ENCODE assay signal across 29 cellular contexts in the genomic region with DNA sequence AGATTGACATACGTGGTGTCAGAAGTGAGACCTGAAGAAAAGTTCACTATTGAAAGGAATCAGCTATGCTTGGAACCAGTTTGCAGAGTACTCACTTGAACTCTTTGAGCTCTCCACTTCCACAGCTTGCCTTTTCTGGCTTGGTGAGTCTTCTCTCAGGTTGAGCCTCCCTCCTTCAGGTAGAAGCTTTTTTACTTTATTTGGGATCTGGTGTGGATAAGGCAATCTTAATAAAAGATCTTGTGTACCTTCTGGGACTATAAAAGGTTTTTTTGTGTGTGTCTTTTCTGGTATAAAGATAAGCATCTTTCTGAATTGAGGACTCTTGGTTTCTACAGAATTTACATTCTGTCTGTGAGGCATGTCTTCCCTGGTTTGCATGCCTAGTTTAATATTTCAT.
"Had no signal": no experiment of that assay in that cellular context is flagged by ENCODE, and none has a peak within 500 bp of the region (broad histone marks: within the 10 kb centered on the region; RNA-seq: fewer than 3 reads in every experiment).

No MANE protein-coding gene starts in this region.

- H3K9me3 ChIP-seq: adrenal gland, body of pancreas had no signal

- H3K27ac ChIP-seq: adrenal gland, body of pancreas, brain microvascular endothelial cell, breast epithelium had no signal

- H3K4me1 ChIP-seq: adrenal gland, breast epithelium had no signal

- DNase-seq: activated B cell treated with CpG ODN at 0.5 μM for 24 hours; activated CD4-positive, alpha-beta memory T cell treated with anti-CD3 and anti-CD28 coated beads for 36 hours; activated CD4-positive, alpha-beta T cell treated with anti-CD3 and anti-CD28 coated beads for 4 hours; activated CD4-positive, alpha-beta T cell treated with anti-CD3 and anti-CD28 coated beads, Interleukin-2, amount 10 ng/mL, durations not matched to agents 24 days and 14 days; activated CD4-positive, alpha-beta T cell treated with anti-CD3 and anti-CD28 coated beads, Interleukin-2, amount 50 U/mL, for 1 hour; activated CD4-positive, alpha-beta T cell treated with anti-CD3 and anti-CD28 coated beads, Interleukin-2, amount 50 U/mL, for 4 hours; activated CD4-positive, CD25-positive, alpha-beta regulatory T cell treated with anti-CD3 and anti-CD28 coated beads, Interleukin-2, amount 50 U/mL, for 72 hours; activated CD8-positive, alpha-beta memory T cell treated with anti-CD3 and anti-CD28 coated beads, Interleukin-2, amount 50 U/mL, for 4 hours; activated CD8-positive, alpha-beta T cell treated with anti-CD3 and anti-CD28 coated beads for 36 hours; activated effector memory CD4-positive, alpha-beta T cell treated with anti-CD3 and anti-CD28 coated beads, Interleukin-2, amount 50 U/mL, for 16 hours; activated gamma-delta T cell treated with Interleukin-2 at 50 U/mL for 16 hours; activated naive CD4-positive, alpha-beta T cell; activated naive CD4-positive, alpha-beta T cell treated with anti-CD3 and anti-CD28 coated beads for 36 hours; activated naive CD4-positive, alpha-beta T cell treated with anti-CD3 and anti-CD28 coated beads, Interleukin-2, amount 50 U/mL, for 16 hours; activated naive CD8-positive, alpha-beta T cell treated with anti-CD3 and anti-CD28 coated beads for 36 hours; activated T-cell treated with anti-CD3 and anti-CD28 coated beads for 4 hours; activated T-cell treated with anti-CD3 and anti-CD28 coated beads, Interleukin-2, amount 50 U/mL, for 1 hour; activated T-cell treated with anti-CD3 and anti-CD28 coated beads, Interleukin-2, amount 50 U/mL, for 4 hours; activated T-cell treated with anti-CD3 and anti-CD28 coated beads, Interleukin-2, amount 50 U/mL, for 72 hours; adrenal gland; amniotic stem cell; aorta; body of pancreas; brain microvascular endothelial cell; central memory CD4-positive, alpha-beta T cell; T-helper 1 cell; T-helper 2 cell; T-helper 9 cell had no signal

- H3K36me3 ChIP-seq: adrenal gland, brain microvascular endothelial cell, breast epithelium had no signal

- H3K4me3 ChIP-seq: adrenal gland, body of pancreas, breast epithelium had no signal

- H3K27me3 ChIP-seq: adrenal gland, body of pancreas, brain microvascular endothelial cell, breast epithelium had no signal
